In genomic region chr2:26245810-26246209, GRCh38 we compare ENCODE assay signal across 8 cellular contexts. TPM values are rescaled to one million over a fixed set of nuclear protein-coding genes. Genes with fewer than 3 reads are reported as not detected.
DNase-seq lines count a peak whose midpoint lies in the region; ATAC-seq and TF ChIP-seq lines count a peak whose summit lies in the region.

No MANE protein-coding gene starts in this region.

- WGBS in adrenal gland, 4 donors: 8 to 14% (median 12%) methylated on average over 3 of the region's 3 CpGs
- 15% methylated on average over 3 of the region's 3 CpGs for WGBS in liver

- intact Hi-C loops in adrenal gland (cut with DNase I): loop anchor here (10.0 kb wide), 3 partner anchors 49 to 489 kb away; no protein-coding TSS in a partner anchor
- intact Hi-C loops in upper lobe of right lung (cut with DNase I): no loop called here

- H3K27me3 ChIP-seq in DOHH2 (ENCODE audit: control insufficient read depth, low read length): no peaks in the 10 kb centered on the region
- no peaks in the 10 kb centered on the region for H3K27me3 ChIP-seq in HUES48 (ENCODE audit: control insufficient read depth, insufficient read depth, low read length)
- H3K27me3 ChIP-seq in adrenal gland: no peaks in the 10 kb centered on the region
- H3K27me3 ChIP-seq in liver (ENCODE audit: control insufficient read depth in 4 of 4, insufficient read depth in 4 of 4, low read length in 3 of 4): no peaks in the 10 kb centered on the region
- no peaks in the 10 kb centered on the region for H3K27me3 ChIP-seq in upper lobe of right lung

- no peak for ATAC-seq in upper lobe of right lung

- no peaks in the 10 kb centered on the region for H3K9me3 ChIP-seq in DOHH2 (ENCODE audit: control insufficient read depth, insufficient read depth, low read length)
- no peaks in the 10 kb centered on the region for H3K9me3 ChIP-seq in HUES48 (ENCODE audit: control insufficient read depth, insufficient read depth, low read length)
- no peaks in the 10 kb centered on the region for H3K9me3 ChIP-seq in adrenal gland (replicated peaks in 1 of 3)
- H3K9me3 ChIP-seq in liver (ENCODE audit: control insufficient read depth in 4 of 4, low read length in 3 of 4): no peaks in the 10 kb centered on the region
- H3K9me3 ChIP-seq in upper lobe of right lung: no peaks in the 10 kb centered on the region

- H3K9ac ChIP-seq in HUES48 (ENCODE audit: low read depth, low read length) (0 out of 2 replicates have a peak overlapping the region, but pooled peaks have one; percentile 87), liver (ENCODE audit: low read depth in 1 of 2, low read length in 2 of 2) (peak overlapping the region; percentile 17 to 85)

- H3K27ac ChIP-seq in DOHH2 (ENCODE audit: low read depth, low read length): no peak overlapping the region
- no peak overlapping the region for H3K27ac ChIP-seq in HUES48 (ENCODE audit: low read depth, low read length)
- peak overlapping the region in 4 of 5 donors; percentile 95 to 97 (median 96) for H3K27ac ChIP-seq in adrenal gland
- H3K27ac ChIP-seq in liver (ENCODE audit: low read depth in 1 of 2, low read length in 2 of 2): peak overlapping the region in 1 of 2 donors; percentile 94
- peak overlapping the region; percentile 100 for H3K27ac ChIP-seq in upper lobe of right lung

- no peaks in the 10 kb centered on the region for H3K9me2 ChIP-seq in DOHH2 (replicated peaks; ENCODE audit: control insufficient read depth, low read length)

- peak in 1 of 2 donors; percentile 9 for TF ChIP-seq POLR2A in adrenal gland (IDR thresholded peaks at IDR 0.05)

- H3K4me2 ChIP-seq in DOHH2 (ENCODE audit: low read length): peak overlapping the region; percentile 88

- H3K36me3 ChIP-seq in DOHH2 (ENCODE audit: control insufficient read depth, low read length) (peaks cover 7% of the 10 kb centered on the region; the same call in 1 of the 2 replicates), HUES48 (ENCODE audit: control insufficient read depth, insufficient read depth, low read length) (no peaks in the 10 kb centered on the region), adrenal gland (replicated peaks in 1 of 2) (no peaks in the 10 kb centered on the region), liver (ENCODE audit: control insufficient read depth in 4 of 4, insufficient read depth in 3 of 4, low read depth in 1 of 4, low read length in 3 of 4) (no peaks in the 10 kb centered on the region), upper lobe of right lung (no peaks in the 10 kb centered on the region)

- H3K4me3 ChIP-seq in DOHH2 (ENCODE audit: low read length) (peak overlapping the region; percentile 92), HUES48 (ENCODE audit: low read depth, low read length) (peak overlapping the region; percentile 93), adrenal gland (peak overlapping the region in 1 of 4 donors; percentile 74), liver (ENCODE audit: low read depth in 1 of 3, low read length in 3 of 3) (peak overlapping the region; percentile 81 to 98 (median 98)), upper lobe of right lung (peak overlapping the region; percentile 89)

- H3K4me1 ChIP-seq in DOHH2 (ENCODE audit: control insufficient read depth, low read length) (peaks cover 40% of the 10 kb centered on the region), HUES48 (ENCODE audit: control insufficient read depth, insufficient read depth, low read length) (peaks cover 5% of the 10 kb centered on the region), adrenal gland (replicated peaks in 1 of 2) (peaks cover 27 to 63% of the 10 kb centered on the region in 2 donors), liver (ENCODE audit: control insufficient read depth in 4 of 4, insufficient read depth in 4 of 4, low read length in 3 of 4) (peaks cover 8 to 46% (median 29%) of the 10 kb centered on the region in 4 donors), upper lobe of right lung (peaks cover 47% of the 10 kb centered on the region)

- TF ChIP-seq CTCF in DOHH2 (IDR thresholded peaks at IDR 0.05; ENCODE audit: low read depth, low read length, poor library complexity, severe bottlenecking) (no peak), GM20000 (IDR thresholded peaks at IDR 0.05; ENCODE audit: extremely low read depth, missing control alignments) (no peak), adrenal gland (IDR thresholded peaks at IDR 0.05) (no peak), liver (IDR thresholded peaks at IDR 0.05; ENCODE audit: low read depth, low read length, missing input control) (no peak), upper lobe of right lung (IDR thresholded peaks at IDR 0.05) (no peak)

- TF ChIP-seq RAD21 in liver (IDR thresholded peaks at IDR 0.05): no peak

- peaks cover 97% of the 10 kb centered on the region for H3K79me2 ChIP-seq in DOHH2 (ENCODE audit: control insufficient read depth, low read length)

- H3F3A ChIP-seq in DOHH2 (ENCODE audit: control insufficient read depth, insufficient read depth): no peaks in the 10 kb centered on the region; the same call in 1 of the 2 replicates

- DNase-seq in GM20000 (ENCODE audit: low spot score) (peak; percentile 56), adrenal gland (no peak), upper lobe of right lung (no peak), GF-D8 (lab: John Stamatoyannopoulos, UW) (no peak), NCI-H1694 treated with DMSO at 0.1 percent for 48 hours (lab: John Stamatoyannopoulos, UW) (no peak)

- no peaks in the 10 kb centered on the region for H4K20me1 ChIP-seq in DOHH2 (ENCODE audit: control insufficient read depth, insufficient read depth, low read depth, low read length)

TF ChIP-seq in liver, 16 proteins besides CTCF, POLR2A, EP300 and RAD21:
- TF ChIP-seq, protein P1, sequence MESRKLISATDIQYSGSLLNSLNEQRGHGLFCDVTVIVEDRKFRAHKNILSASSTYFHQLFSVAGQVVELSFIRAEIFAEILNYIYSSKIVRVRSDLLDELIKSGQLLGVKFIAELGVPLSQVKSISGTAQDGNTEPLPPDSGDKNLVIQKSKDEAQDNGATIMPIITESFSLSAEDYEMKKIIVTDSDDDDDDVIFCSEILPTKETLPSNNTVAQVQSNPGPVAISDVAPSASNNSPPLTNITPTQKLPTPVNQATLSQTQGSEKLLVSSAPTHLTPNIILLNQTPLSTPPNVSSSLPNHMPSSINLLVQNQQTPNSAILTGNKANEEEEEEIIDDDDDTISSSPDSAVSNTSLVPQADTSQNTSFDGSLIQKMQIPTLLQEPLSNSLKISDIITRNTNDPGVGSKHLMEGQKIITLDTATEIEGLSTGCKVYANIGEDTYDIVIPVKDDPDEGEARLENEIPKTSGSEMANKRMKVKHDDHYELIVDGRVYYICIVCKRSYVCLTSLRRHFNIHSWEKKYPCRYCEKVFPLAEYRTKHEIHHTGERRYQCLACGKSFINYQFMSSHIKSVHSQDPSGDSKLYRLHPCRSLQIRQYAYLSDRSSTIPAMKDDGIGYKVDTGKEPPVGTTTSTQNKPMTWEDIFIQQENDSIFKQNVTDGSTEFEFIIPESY (IDR thresholded peaks at IDR 0.05): no peak
- TF ChIP-seq HNF4G (IDR thresholded peaks at IDR 0.05) (no peak), YY1 (IDR thresholded peaks at IDR 0.05) (no peak), ATF3 (IDR thresholded peaks at IDR 0.05) (no peak), GABPA (IDR thresholded peaks at IDR 0.05 in 1 of 2, conservative IDR thresholded peaks at IDR 0.05 in 1 of 2) (no peak), TAF1 (conservative IDR thresholded peaks at IDR 0.05) (no peak), MAX (IDR thresholded peaks at IDR 0.05) (no peak), NR2F2 (IDR thresholded peaks at IDR 0.05) (no peak), FOXA1 (IDR thresholded peaks at IDR 0.05) (no peak), SP1 (IDR thresholded peaks at IDR 0.05) (no peak), FOXA2 (IDR thresholded peaks at IDR 0.05) (no peak), EGR1 (IDR thresholded peaks at IDR 0.05; ENCODE audit: low read depth in 2 of 2) (no peak)

RNA-seq across cellular contexts. Expression of gene HADHB, which starts 1.1 kb away (rescaled TPM):
- total RNA-seq in adrenal gland (100 to 1,000 TPM; 304 to 496 (median 388) TPM), liver (100 to 1,000 TPM; 103 to 255 TPM), upper lobe of right lung (105 TPM)
- polyA plus RNA-seq in adrenal gland (100 to 1,000 TPM in 2 of 3 donors, 10 to 100 TPM in 1; 69.6 to 420 (median 112) TPM), liver (100 to 1,000 TPM; 266 to 284 TPM)

RNA-seq across cellular contexts. Expression of gene HADHA, which starts 1.4 kb away (rescaled TPM):
- total RNA-seq in adrenal gland (100 to 1,000 TPM; 154 to 252 (median 210) TPM), liver (100 to 1,000 TPM; 101 to 276 TPM), upper lobe of right lung (118 TPM)
- polyA plus RNA-seq in adrenal gland (100 to 1,000 TPM in 1 of 3 donors, 10 to 100 TPM in 2; 43.8 to 309 (median 57.5) TPM), liver (100 to 1,000 TPM; 126 to 191 TPM)

Comparison
In these comparisons a context has a peak if more than half of its experiments do, and no peak if none do; other contexts are left out.
1. H3K27ac ChIP-seq: peak in adrenal gland (4 of 5) and upper lobe of right lung (single experiment); none in DOHH2 (single experiment) and HUES48 (single experiment).